In genomic region chr20:5001174-5002076, GRCh38 we compare ENCODE assay signal across 8 cellular contexts.
DNase-seq lines count a peak whose midpoint lies in the region; ATAC-seq and TF ChIP-seq lines count a peak whose summit lies in the region.

TSS of gene SLC23A2 (minus strand) at chr20:5001510. CDS start at chr20:4932562, 68,948 bp downstream.

- peak within 1 kb of the TSS; percentile 72 for H3K4me3 ChIP-seq in AG09309 (ENCODE audit: control insufficient read depth, low read depth, low read length)

- peak within 1 kb of the TSS; percentile 100 for H3K4me3 Mint-ChIP-seq in memory B cell

- DNase-seq in AG09309 (ENCODE audit: low read depth): no peak
- peak; percentile 62 for DNase-seq in NAMALWA (ENCODE audit: low spot score)
- peak; percentile 44 to 53 for DNase-seq in activated CD4-positive, alpha-beta T cell treated with anti-CD3 and anti-CD28 coated beads, Interleukin-2, amount 50 U/mL, for 4 hours
- peak; percentile 59 for DNase-seq in ecto neural progenitor cell (ENCODE audit: low spot score)
- DNase-seq in memory B cell (ENCODE audit: low spot score in 2 of 2): peak; percentile 46 to 52
- peak; percentile 26 for DNase-seq in stimulated activated CD8-positive, alpha-beta memory T cell treated with anti-CD3 and anti-CD28 coated beads, Interleukin-12 subunit alpha, Interleukin-12 subunit beta, amount 100 ng/mL, for 1 hour (ENCODE audit: low read depth)
- DNase-seq in NCI-H446 treated with DMSO at 0.1 percent for 48 hours (lab: John Stamatoyannopoulos, UW): no peak

- no peaks in the 10 kb centered on the region for H3K9me3 Mint-ChIP-seq in memory B cell

- peaks cover 30% of the 10 kb centered on the region for H3K4me1 Mint-ChIP-seq in memory B cell

- H3K27ac Mint-ChIP-seq in memory B cell: peak within 1 kb of the TSS; percentile 92

- no peak for TF ChIP-seq CTCF in AG09309 (IDR thresholded peaks at IDR 0.05; ENCODE audit: control insufficient read depth, insufficient read depth, low read depth, low read length, missing control alignments)

- ATAC-seq in GM19351 (IDR thresholded peaks at IDR 0.05; ENCODE audit: unreplicated experiment) (peak; percentile 59), memory B cell (ENCODE audit: low read depth) (peak; percentile 76)

- no peaks in the 10 kb centered on the region for H3K36me3 Mint-ChIP-seq in memory B cell

- H3K27me3 Mint-ChIP-seq in memory B cell: no peaks in the 10 kb centered on the region

Comparison
In these comparisons a context has a peak if more than half of its experiments do, and no peak if none do; other contexts are left out.
1. DNase-seq: peak in NAMALWA (single experiment), activated CD4-positive, alpha-beta T cell treated with anti-CD3 and anti-CD28 coated beads, Interleukin-2, amount 50 U/mL, for 4 hours (2 of 2), ecto neural progenitor cell (single experiment), memory B cell (2 of 2) and stimulated activated CD8-positive, alpha-beta memory T cell treated with anti-CD3 and anti-CD28 coated beads, Interleukin-12 subunit alpha, Interleukin-12 subunit beta, amount 100 ng/mL, for 1 hour (single experiment); none in AG09309 (single experiment) and NCI-H446 treated with DMSO at 0.1 percent for 48 hours (single experiment).